Comparison of ENCODE assay signal across 7 cellular contexts in the genomic region with DNA sequence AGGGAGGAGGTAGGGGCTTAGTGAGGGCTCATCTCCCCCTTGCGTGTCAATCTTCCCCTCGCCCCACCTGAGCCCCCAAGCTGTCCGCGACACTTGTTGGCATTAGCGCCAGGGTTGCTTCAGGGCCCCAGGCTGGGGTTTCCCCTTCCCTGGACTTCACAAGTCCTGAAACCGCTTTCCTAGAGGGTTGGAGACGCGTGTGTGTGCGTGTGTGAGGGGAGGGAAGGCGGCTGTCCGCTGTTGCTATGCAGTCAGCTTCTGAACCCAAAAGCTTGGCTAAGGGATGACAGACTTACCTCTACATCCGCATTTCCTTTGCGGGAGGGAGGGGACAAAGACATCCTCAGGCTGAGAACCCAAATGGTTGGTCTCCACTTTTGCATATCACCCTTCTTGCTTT. TPM values are rescaled to one million over a fixed set of nuclear protein-coding genes. Genes with fewer than 3 reads are reported as not detected.
DNase-seq lines count a peak whose midpoint lies in the region; TF ChIP-seq lines count a peak whose summit lies in the region.

No MANE protein-coding gene starts in this region.

- no peaks in the 10 kb centered on the region for H3K9me2 ChIP-seq in OCI-LY7 (ENCODE audit: insufficient read depth, low read length)

- BruUV-seq in Caco-2 (replicated peaks; lab: Mats Ljungman, UMichigan) (no TSS peak), MCF 10A (replicated peaks; lab: Mats Ljungman, UMichigan) (no TSS peak), OCI-LY7 (replicated peaks; lab: Mats Ljungman, UMichigan) (no TSS peak)

- H3K9me3 ChIP-seq in Caco-2 (no peaks in the 10 kb centered on the region), HUES64 (ENCODE audit: insufficient read depth, low read depth, low read length) (no peaks in the 10 kb centered on the region), neuronal stem cell (replicated peaks in 1 of 2; ENCODE audit: control insufficient read depth in 2 of 2, insufficient read depth in 1 of 2, low read depth in 1 of 2, low read length in 2 of 2) (peaks cover 0 to 3% of the 10 kb centered on the region in 2 donors), OCI-LY7 (ENCODE audit: low read length) (no peaks in the 10 kb centered on the region)

- H3K23ac ChIP-seq in neuronal stem cell (ENCODE audit: low read depth, low read length, poor library complexity): no peak overlapping the region

- H4K91ac ChIP-seq in neuronal stem cell (ENCODE audit: low read depth, low read length, poor library complexity): no peak overlapping the region

- H3K14ac ChIP-seq in neuronal stem cell (ENCODE audit: low read length): no peak overlapping the region

- H3K4me2 ChIP-seq in neuronal stem cell (ENCODE audit: insufficient read depth, low read length, poor library complexity, severe bottlenecking) (no peak overlapping the region), OCI-LY7 (ENCODE audit: low read length) (no peak overlapping the region)

- H2AFZ ChIP-seq in neuronal stem cell (ENCODE audit: low read length): no peak overlapping the region
- H2AFZ ChIP-seq in OCI-LY7 (ENCODE audit: low read length): no peak overlapping the region

- CTCF ChIA-PET in Caco-2 (lab: Charles Lee) (interaction anchor here (0.6 kb wide), 1 partner anchor 12 kb away, joined by 4 read pairs; no protein-coding TSS in a partner anchor), MCF 10A (lab: Yijun Ruan, JAX) (interaction anchor here (0.6 to 0.7 kb wide), 3 partner anchors 10 to 415 kb away, joined by 3 to 4 read pairs (median 3); no protein-coding TSS in a partner anchor), OCI-LY7 (lab: Charles Lee; ENCODE audit: unreplicated experiment) (no interaction called here)

- 21% methylated on average over 9 of the region's 13 CpGs for WGBS in HUES64
- WGBS in neuronal stem cell (ENCODE audit: extremely low coverage in 2 of 2, insufficient read length in 2 of 2, insufficient replicate concordance in 1 of 2), 2 donors: no CpG with 5 or more reads among the region's 13 CpGs

- H2BK12ac ChIP-seq in neuronal stem cell (ENCODE audit: low read length): no peak overlapping the region

- no peaks in the 10 kb centered on the region for H3K36me3 ChIP-seq in Caco-2 (ENCODE audit: control insufficient read depth, insufficient read depth, low read length)
- H3K36me3 ChIP-seq in HUES64 (ENCODE audit: insufficient read depth, low read length): no peaks in the 10 kb centered on the region
- H3K36me3 ChIP-seq in neuronal stem cell (replicated peaks in 1 of 2; ENCODE audit: control insufficient read depth in 2 of 2, insufficient read depth in 2 of 2, low read length in 2 of 2): no peaks in the 10 kb centered on the region
- no peaks in the 10 kb centered on the region for H3K36me3 ChIP-seq in OCI-LY7 (ENCODE audit: insufficient read depth, low read length)

- TF ChIP-seq CTCF in Caco-2 (IDR thresholded peaks at IDR 0.05; ENCODE audit: insufficient read depth in 1 of 2, low read depth in 1 of 2, low read length in 1 of 2, severe bottlenecking in 1 of 2, unreplicated experiment in 1 of 2): no peak
- no peak for TF ChIP-seq CTCF in MCF 10A (IDR thresholded peaks at IDR 0.05; ENCODE audit: unreplicated experiment)
- no peak for TF ChIP-seq CTCF in OCI-LY7 (conservative IDR thresholded peaks at IDR 0.05; ENCODE audit: low read length)

- DNase-seq in Caco-2: no peak
- no peak for DNase-seq in MCF 10A (ENCODE audit: unreplicated experiment)
- DNase-seq in neuronal stem cell (ENCODE audit: low spot score): peak; percentile 6
- DNase-seq in OCI-LY7 (ENCODE audit: low spot score): no peak
- no peak for DNase-seq in SIG-M5 (lab: John Stamatoyannopoulos, UW)
- DNase-seq in kidney glomerular epithelial cell (lab: John Stamatoyannopoulos, UW): no peak

- peaks cover 1% of the 10 kb centered on the region for H3K79me1 ChIP-seq in neuronal stem cell (ENCODE audit: low read depth, low read length)

- H3K9ac ChIP-seq in HUES64 (ENCODE audit: low read depth, low read length): no peak overlapping the region
- H3K9ac ChIP-seq in neuronal stem cell (ENCODE audit: low read depth, low read length, poor library complexity): no peak overlapping the region

- H3K4me3 Mint-ChIP-seq in Caco-2 (ENCODE audit: unreplicated experiment): peak overlapping the region; percentile 68
- H3K4me3 Mint-ChIP-seq in MCF 10A (ENCODE audit: unreplicated experiment): peak overlapping the region; percentile 45

- H2BK15ac ChIP-seq in neuronal stem cell (ENCODE audit: low read length): no peak overlapping the region

- intact Hi-C loops in Caco-2 (cut with micrococcal nuclease; ENCODE audit: unreplicated experiment) (no loop called here), MCF 10A (cut with micrococcal nuclease) (no loop called here), OCI-LY7 (cut with micrococcal nuclease; ENCODE audit: unreplicated experiment) (no loop called here)

- H3K9me3 Mint-ChIP-seq in Caco-2 (ENCODE audit: unreplicated experiment) (no peaks in the 10 kb centered on the region), MCF 10A (ENCODE audit: unreplicated experiment) (no peaks in the 10 kb centered on the region)

- POLR2A ChIA-PET in Caco-2 (lab: Charles Lee) (no interaction called here), MCF 10A (lab: Yijun Ruan, JAX) (interaction anchor here (1.5 kb wide), 1 partner anchor 10 kb away, joined by 4 read pairs; no protein-coding TSS in a partner anchor), OCI-LY7 (lab: Charles Lee) (no interaction called here)

- no peaks in the 10 kb centered on the region for H3K36me3 Mint-ChIP-seq in Caco-2 (ENCODE audit: insufficient read depth, unreplicated experiment)
- no peaks in the 10 kb centered on the region for H3K36me3 Mint-ChIP-seq in MCF 10A (ENCODE audit: insufficient read depth, unreplicated experiment)

- H3K4ac ChIP-seq in neuronal stem cell (ENCODE audit: low read length): no peak overlapping the region

- H3K4me3 ChIP-seq in Caco-2 (ENCODE audit: low read depth, low read length) (peak overlapping the region; percentile 32), HUES64 (ENCODE audit: low read length) (peak overlapping the region; percentile 9), neuronal stem cell (ENCODE audit: low read length in 2 of 2) (no peak overlapping the region), OCI-LY7 (ENCODE audit: low read depth, low read length, poor library complexity, severe bottlenecking) (no peak overlapping the region)

- no peaks in the 10 kb centered on the region for H3K79me2 ChIP-seq in OCI-LY7 (ENCODE audit: insufficient read depth, low read depth, low read length)

- H4K8ac ChIP-seq in neuronal stem cell (ENCODE audit: low read depth, low read length): no peak overlapping the region

- no peak overlapping the region for H2AK5ac ChIP-seq in neuronal stem cell (ENCODE audit: low read depth, low read length)

- H3K27ac Mint-ChIP-seq in Caco-2 (ENCODE audit: unreplicated experiment) (no peak overlapping the region), MCF 10A (ENCODE audit: low read depth, unreplicated experiment) (no peak overlapping the region)

- H3K4me1 ChIP-seq in Caco-2: 0 out of 2 replicates have a peak, but pooled peaks cover 14% of the 10 kb centered on the region
- peaks cover 3% of the 10 kb centered on the region; the same call in 1 of the 2 replicates for H3K4me1 ChIP-seq in HUES64 (ENCODE audit: insufficient read depth, low read length)
- peaks cover 0 to 3% of the 10 kb centered on the region in 2 donors for H3K4me1 ChIP-seq in neuronal stem cell (ENCODE audit: control insufficient read depth in 2 of 2, insufficient read depth in 1 of 2, low read depth in 1 of 2, low read length in 2 of 2)
- H3K4me1 ChIP-seq in OCI-LY7 (ENCODE audit: insufficient read depth, low read length, poor library complexity, severe bottlenecking): no peaks in the 10 kb centered on the region

- H3K18ac ChIP-seq in neuronal stem cell (ENCODE audit: low read length): no peak overlapping the region

- H4K20me1 ChIP-seq in OCI-LY7 (ENCODE audit: insufficient read depth, low read length): no peaks in the 10 kb centered on the region; the same call in 1 of the 2 replicates

- H3K27me3 ChIP-seq in Caco-2 (replicated peaks; ENCODE audit: control insufficient read depth, insufficient read depth, low read length) (no peaks in the 10 kb centered on the region; the same call in 1 of the 2 replicates), HUES64 (ENCODE audit: insufficient read depth, low read length) (peaks cover 53% of the 10 kb centered on the region), neuronal stem cell (ENCODE audit: control insufficient read depth in 3 of 3, insufficient read depth in 3 of 3, low read depth in 1 of 3, low read length in 3 of 3) (peaks cover 0 to 37% (median 32%) of the 10 kb centered on the region in 3 experiments)

- H3K27ac ChIP-seq in HUES64 (ENCODE audit: low read depth, low read length) (no peak overlapping the region), neuronal stem cell (replicated peaks; ENCODE audit: low read length) (no peak overlapping the region), OCI-LY7 (ENCODE audit: low read depth, low read length, poor library complexity, severe bottlenecking) (no peak overlapping the region)

- no peak overlapping the region for H2BK120ac ChIP-seq in neuronal stem cell (ENCODE audit: low read depth, low read length)

- H3K27me3 Mint-ChIP-seq in Caco-2 (ENCODE audit: insufficient read depth, unreplicated experiment) (peaks cover 3% of the 10 kb centered on the region), MCF 10A (ENCODE audit: insufficient read depth, unreplicated experiment) (peaks cover 41% of the 10 kb centered on the region)

- H3K4me1 Mint-ChIP-seq in Caco-2 (ENCODE audit: low read depth, unreplicated experiment) (peaks cover 7% of the 10 kb centered on the region), MCF 10A (ENCODE audit: insufficient read depth, unreplicated experiment) (no peaks in the 10 kb centered on the region)

- H2BK5ac ChIP-seq in neuronal stem cell (ENCODE audit: low read length): no peak overlapping the region

RNA-seq across cellular contexts. Expression of a gene that starts 0.8 kb away (rescaled TPM):
- total RNA-seq in Caco-2 (2022): 0.21 and 0.36 TPM in 2 replicates
- polyA plus RNA-seq in HUES64 (2013, experiment 1 of 2): 0.05 TPM
- not detected for polyA plus RNA-seq in HUES64 (2013, experiment 2 of 2)
- 0.05 TPM in 1 of 2 replicates, not detected in the other for total RNA-seq in MCF 10A (2022)
- under 0.01 TPM for polyA plus RNA-seq in neuronal stem cell (2013, experiment 1 of 2)
- polyA plus RNA-seq in neuronal stem cell (2013, experiment 2 of 2): 0.01 TPM
- total RNA-seq in OCI-LY7 (2014; rRNA removed; shearing (Covaris generic)): 0.09 TPM in 1 of 2 replicates, not detected in the other
- total RNA-seq in OCI-LY7 (2022): 0.08 and 0.15 TPM in 2 replicates

Comparison
In these comparisons a context has a peak if more than half of its experiments do, and no peak if none do; other contexts are left out.
1. H3K4me3 ChIP-seq: peak in Caco-2 (single experiment) and HUES64 (single experiment); none in neuronal stem cell (0 of 2) and OCI-LY7 (single experiment).